In the genomic region with DNA sequence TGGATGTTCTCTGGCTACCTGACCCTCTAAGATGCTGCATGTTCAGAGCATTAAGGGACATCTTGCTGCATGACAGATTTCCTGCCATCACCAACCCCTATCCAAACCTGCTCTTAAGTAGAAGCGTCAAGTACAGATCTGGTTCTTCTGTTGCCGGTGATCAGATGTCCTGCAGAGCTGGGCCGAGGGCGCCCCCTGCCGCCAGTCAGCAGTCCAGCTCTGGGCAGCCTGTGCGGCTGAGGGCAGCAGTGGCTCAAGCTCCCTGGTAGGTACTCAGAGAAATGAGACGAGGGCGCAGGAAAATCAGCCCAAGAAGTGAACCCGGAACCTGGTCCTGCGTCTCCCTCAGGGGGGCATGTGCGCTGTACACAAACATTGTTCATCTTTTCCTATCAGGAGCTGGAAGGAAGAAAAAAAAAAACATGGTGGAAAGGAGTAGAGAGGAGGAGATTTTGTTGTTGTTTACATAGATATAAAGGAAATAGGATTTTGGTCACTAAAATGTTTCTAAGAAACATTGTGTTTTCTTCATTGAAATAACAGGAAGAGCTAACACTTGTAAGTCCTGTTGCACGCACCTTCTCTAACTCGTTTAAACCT, we compare ENCODE assay signal across 8 cellular contexts.
DNase-seq lines count a peak whose midpoint lies in the region; ATAC-seq and TF ChIP-seq lines count a peak whose summit lies in the region.

No MANE protein-coding gene starts in this region.

- H3K27ac Mint-ChIP-seq in Calu3 (ENCODE audit: unreplicated experiment), result no peak overlapping the region
- no peak overlapping the region for H3K27ac Mint-ChIP-seq in activated naive CD8-positive, alpha-beta T cell treated with anti-CD3 and anti-CD28 coated beads, Interleukin-2, amount 10 ng/mL, durations not matched to agents 7 days and 5 days

- no peaks in the 10 kb centered on the region for H3K36me3 Mint-ChIP-seq in Calu3 (ENCODE audit: insufficient read depth, unreplicated experiment)
- no peaks in the 10 kb centered on the region for H3K36me3 Mint-ChIP-seq in activated naive CD8-positive, alpha-beta T cell treated with anti-CD3 and anti-CD28 coated beads, Interleukin-2, amount 10 ng/mL, durations not matched to agents 7 days and 5 days

- CTCF ChIA-PET in Calu3 (lab: Charles Lee), result interaction anchor here (0.7 to 0.9 kb wide), 2 partner anchors 32 to 935 kb away, joined by 3 to 4 read pairs; no protein-coding TSS in a partner anchor

- intact Hi-C loops in Calu3 (cut with micrococcal nuclease; ENCODE audit: unreplicated experiment), result no loop called here

- peak; percentile 70 for TF ChIP-seq CTCF in Calu3 (IDR thresholded peaks at IDR 0.05; ENCODE audit: unreplicated experiment)

- POLR2A ChIA-PET in activated naive CD8-positive, alpha-beta T cell treated with anti-CD3 and anti-CD28 coated beads, Interleukin-2, amount 10 ng/mL, durations not matched to agents 7 days and 5 days (lab: Charles Lee), result no interaction called here

- H3K27me3 Mint-ChIP-seq in Calu3 (ENCODE audit: unreplicated experiment), result peaks cover 37% of the 10 kb centered on the region
- peaks cover 11% of the 10 kb centered on the region for H3K27me3 Mint-ChIP-seq in activated naive CD8-positive, alpha-beta T cell treated with anti-CD3 and anti-CD28 coated beads, Interleukin-2, amount 10 ng/mL, durations not matched to agents 7 days and 5 days

- BruUV-seq in Calu3 (replicated peaks; lab: Mats Ljungman, UMichigan), result no TSS peak

- peak; percentile 74 for DNase-seq in Calu3
- DNase-seq in NCI-H69 (lab: John Stamatoyannopoulos, UW), result peak; percentile 43
- peak; percentile 64 for DNase-seq in activated naive CD8-positive, alpha-beta T cell treated with anti-CD3 and anti-CD28 coated beads, Interleukin-2, amount 10 ng/mL, durations not matched to agents 7 days and 5 days
- DNase-seq in iPS DF 19.7 (ENCODE audit: low read depth, low spot score), result peak; percentile 25
- peak; percentile 22 for DNase-seq in stimulated activated CD4-positive, alpha-beta T cell treated with anti-CD3 and anti-CD28 coated beads, Interleukin-4, amount 100 ng/mL, for 1 hour
- DNase-seq in NCI-H2171 treated with DMSO at 0.1 percent for 48 hours (lab: John Stamatoyannopoulos, UW), result no peak

- H3K4me3 Mint-ChIP-seq in Calu3 (ENCODE audit: low read depth, unreplicated experiment), result no peak overlapping the region
- H3K4me3 Mint-ChIP-seq in activated naive CD8-positive, alpha-beta T cell treated with anti-CD3 and anti-CD28 coated beads, Interleukin-2, amount 10 ng/mL, durations not matched to agents 7 days and 5 days, result no peak overlapping the region

- ATAC-seq in GM19023 (IDR thresholded peaks at IDR 0.05; ENCODE audit: unreplicated experiment) (peak; percentile 83), HG03159 (IDR thresholded peaks at IDR 0.05; ENCODE audit: unreplicated experiment) (peak; percentile 84)
- ATAC-seq in activated naive CD8-positive, alpha-beta T cell treated with anti-CD3 and anti-CD28 coated beads, Interleukin-2, amount 10 ng/mL, durations not matched to agents 7 days and 5 days (ENCODE audit: low read depth), result no peak

- H3K9me3 Mint-ChIP-seq in Calu3 (ENCODE audit: low read depth, unreplicated experiment), result peaks cover 3% of the 10 kb centered on the region
- H3K9me3 Mint-ChIP-seq in activated naive CD8-positive, alpha-beta T cell treated with anti-CD3 and anti-CD28 coated beads, Interleukin-2, amount 10 ng/mL, durations not matched to agents 7 days and 5 days, result no peaks in the 10 kb centered on the region

- H3K4me1 Mint-ChIP-seq in Calu3 (ENCODE audit: low read depth, unreplicated experiment), result peaks cover 8% of the 10 kb centered on the region
- H3K4me1 Mint-ChIP-seq in activated naive CD8-positive, alpha-beta T cell treated with anti-CD3 and anti-CD28 coated beads, Interleukin-2, amount 10 ng/mL, durations not matched to agents 7 days and 5 days, result no peaks in the 10 kb centered on the region
